8 cellular contexts compared by ENCODE assay signal in the genomic region with DNA sequence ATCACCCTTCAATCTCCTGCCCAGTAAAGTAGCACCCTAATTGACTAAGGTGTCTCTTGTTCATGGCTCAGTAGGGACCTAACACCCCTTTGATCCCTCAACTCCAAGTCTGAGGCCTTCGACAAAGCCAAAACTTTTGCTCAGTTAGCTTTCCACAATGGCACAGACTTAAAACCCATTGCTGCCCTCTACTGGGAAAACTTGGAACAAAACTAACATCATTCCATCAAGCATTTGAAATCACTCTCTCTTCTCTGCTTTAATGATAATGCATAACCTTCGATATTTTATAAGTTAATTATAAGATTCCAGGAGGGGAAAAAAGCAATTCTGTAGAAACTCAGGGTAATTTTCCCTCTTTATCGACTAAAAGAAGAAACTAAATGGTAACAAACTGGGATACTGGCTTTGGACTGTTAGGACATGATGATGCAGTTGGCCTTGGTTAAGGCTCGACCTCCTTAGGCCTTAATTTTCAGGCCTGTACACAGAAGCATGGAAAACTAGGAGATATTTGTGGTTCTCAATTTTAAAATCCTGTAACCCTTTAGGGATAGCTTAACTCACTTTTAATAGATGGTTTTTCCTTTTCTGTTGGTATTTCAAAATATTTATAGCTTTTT.
DNase-seq lines count a peak whose midpoint lies in the region; ATAC-seq, FAIRE-seq and TF ChIP-seq lines count a peak whose summit lies in the region.

No MANE protein-coding gene starts in this region.

- TF ChIP-seq CTCF in Peyer's patch (IDR thresholded peaks at IDR 0.05): peak in 4 of 6 experiments; percentile 56 to 57 (median 56)
- peak; percentile 13 to 57 (median 42) for TF ChIP-seq CTCF in esophagus squamous epithelium (IDR thresholded peaks at IDR 0.05)
- peak; percentile 52 for TF ChIP-seq CTCF in nephron progenitor cell (IDR thresholded peaks at IDR 0.05)

- H3K4me1 Mint-ChIP-seq in nephron progenitor cell: peaks cover 8% of the 10 kb centered on the region

- no peak for TF ChIP-seq POLR2A in Peyer's patch (IDR thresholded peaks at IDR 0.05)
- no peak for TF ChIP-seq POLR2A in esophagus squamous epithelium (IDR thresholded peaks at IDR 0.05)

- no peaks in the 10 kb centered on the region for H3K9me3 ChIP-seq in Peyer's patch
- H3K9me3 ChIP-seq in esophagus squamous epithelium: no peaks in the 10 kb centered on the region

- H3K4me3 ChIP-seq in Peyer's patch (no peak overlapping the region), esophagus squamous epithelium (no peak overlapping the region)

- H3K36me3 ChIP-seq in Peyer's patch (peaks cover 0 to 22% (median 0%) of the 10 kb centered on the region in 3 donors), esophagus squamous epithelium (peaks cover 0 to 50% (median 0%) of the 10 kb centered on the region in 3 donors)

- H3K9me3 Mint-ChIP-seq in nephron progenitor cell: no peaks in the 10 kb centered on the region

- DNase-seq in DMS114 treated with DMSO at 0.1 percent for 48 hours (lab: John Stamatoyannopoulos, UW; ENCODE audit: unreplicated experiment): peak; percentile 24
- peak; percentile 20 for DNase-seq in HTR-8/SVneo (ENCODE audit: insufficient read length, low spot score)
- DNase-seq in Peyer's patch: no peak
- DNase-seq in esophagus squamous epithelium (lab: John Stamatoyannopoulos, UW): no peak
- DNase-seq in nephron progenitor cell: peak; percentile 35
- DNase-seq in GM19240 (ENCODE audit: insufficient read length, low spot score): no peak
- no peak for DNase-seq in UCSD-AML1 (lab: John Stamatoyannopoulos, UW; ENCODE audit: unreplicated experiment)

- ATAC-seq in GM19035 (IDR thresholded peaks at IDR 0.05; ENCODE audit: unreplicated experiment): peak; percentile 51

- H3K36me3 Mint-ChIP-seq in nephron progenitor cell (ENCODE audit: low read depth): peaks cover 9% of the 10 kb centered on the region

- no peak for FAIRE-seq in HTR-8/SVneo (lab: Jason Lieb, UNC)

- H3K27me3 ChIP-seq in Peyer's patch (no peaks in the 10 kb centered on the region), esophagus squamous epithelium (no peaks in the 10 kb centered on the region)

- WGBS in esophagus squamous epithelium, 2 donors: 40 to 42% methylated on average over 4 of the region's 4 CpGs

- H3K4me1 ChIP-seq in Peyer's patch: no peaks in the 10 kb centered on the region
- peaks cover 0 to 11% (median 0%) of the 10 kb centered on the region in 3 donors for H3K4me1 ChIP-seq in esophagus squamous epithelium

- H3K27me3 Mint-ChIP-seq in nephron progenitor cell (ENCODE audit: low read depth, poor library complexity): no peaks in the 10 kb centered on the region

- H3K27ac Mint-ChIP-seq in nephron progenitor cell: no peak overlapping the region

- intact Hi-C loops in esophagus squamous epithelium (cut with DNase I): no loop called here

- no peak overlapping the region for H3K4me3 Mint-ChIP-seq in nephron progenitor cell

- no peak overlapping the region for H3K27ac ChIP-seq in Peyer's patch
- no peak overlapping the region for H3K27ac ChIP-seq in esophagus squamous epithelium

Comparison
In these comparisons a context has a peak if more than half of its experiments do, and no peak if none do; other contexts are left out.
1. DNase-seq: peak in DMS114 treated with DMSO at 0.1 percent for 48 hours (single experiment), HTR-8/SVneo (single experiment) and nephron progenitor cell (single experiment); none in Peyer's patch (0 of 3), esophagus squamous epithelium (single experiment), GM19240 (single experiment) and UCSD-AML1 (single experiment).
2. Peak in every context shown above with its lines, with median percentiles within 50 percentile points of each other: CTCF ChIP-seq.